In the genomic region with DNA sequence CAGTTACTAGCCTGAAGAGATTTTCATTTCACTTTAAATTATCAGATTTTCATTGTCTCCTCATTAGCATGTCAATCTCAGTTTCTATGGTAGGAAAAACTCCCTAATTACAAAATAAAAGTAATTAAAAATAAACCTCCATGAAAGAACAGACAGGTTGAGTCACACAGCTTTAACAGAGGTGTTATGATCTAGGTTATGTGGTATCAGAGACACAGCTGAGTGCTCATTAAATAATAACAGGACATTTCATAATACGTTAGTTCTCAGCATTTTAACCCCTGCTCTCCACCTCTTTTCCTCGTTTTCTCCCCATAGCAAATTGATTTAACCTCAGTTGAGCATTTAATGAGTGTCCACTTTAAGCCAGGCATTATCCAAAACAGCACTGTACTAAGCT, we compare ENCODE assay signal across 16 cellular contexts. TPM values are rescaled to one million over a fixed set of nuclear protein-coding genes. Genes with fewer than 3 reads are reported as not detected.
"Had no signal": no experiment of that assay in that cellular context is flagged by ENCODE, and none has a peak within 500 bp of the region (broad histone marks: within the 10 kb centered on the region; RNA-seq: fewer than 3 reads in every experiment).

No MANE protein-coding gene starts in this region.

- H3K9me3 ChIP-seq: ascending aorta, psoas muscle, right lobe of liver, testis had no signal

- H3K4me3 ChIP-seq: ascending aorta, coronary artery, psoas muscle, right lobe of liver, testis had no signal

- ATAC-seq: activated T-cell treated with anti-CD3 and anti-CD28 coated beads, Interleukin-2, amount 50 U/mL, for 72 hours; esophagus mucosa; left lobe of liver; psoas muscle; right lobe of liver; stimulated activated effector memory CD8-positive, alpha-beta T cell treated with anti-CD3 and anti-CD28 coated beads, Interleukin-12 subunit alpha, Interleukin-12 subunit beta, amount 100 ng/mL, for 72 hours had no signal

- H3K27me3 ChIP-seq: ascending aorta, right lobe of liver, testis had no signal

- H3K4me1 ChIP-seq: ascending aorta, psoas muscle, right lobe of liver, testis had no signal

- H3K27ac ChIP-seq: ascending aorta, coronary artery, psoas muscle, right lobe of liver, testis, WERI-Rb-1 had no signal

- H3K36me3 ChIP-seq: ascending aorta, right lobe of liver, WERI-Rb-1 had no signal

- DNase-seq: activated CD4-positive, alpha-beta T cell treated with anti-CD3 and anti-CD28 coated beads for 1 hour; activated effector memory CD4-positive, alpha-beta T cell treated with anti-CD3 and anti-CD28 coated beads, Interleukin-2, amount 50 U/mL, for 16 hours; activated T-cell treated with anti-CD3 and anti-CD28 coated beads, Interleukin-2, amount 50 U/mL, for 72 hours; islet precursor cell; psoas muscle; right lobe of liver; small intestine; stimulated activated CD4-positive, alpha-beta T cell treated with anti-CD3 and anti-CD28 coated beads, Interleukin-4, amount 100 ng/mL, for 1 hour; testis; WERI-Rb-1 had no signal

RNA-seq across cellular contexts. Expression of gene TPBG, which starts 21.9 kb away (rescaled TPM):
- total RNA-seq: T-helper 2 cell treated with Interferon-gamma antibody and Interleukin-4, amounts not matched to agents 100 ng/mL and 5 ng/mL, for 36 hours had no signal
